1 cellular context compared by ENCODE assay signal in genomic region chr5:6714221-6715041, GRCh38.
TF ChIP-seq lines count a peak whose summit lies in the region.

No MANE protein-coding gene starts in this region.

TF ChIP-seq in K562, 482 proteins besides CTCF, POLR2A, EP300 and RAD21 (continued from another document):
- no peak for TF ChIP-seq RNF219 (CRISPR knock-in tag; IDR thresholded peaks at IDR 0.05)
- no peak for TF ChIP-seq ZNF408 (CRISPR knock-in tag; IDR thresholded peaks at IDR 0.05; ENCODE audit: low read depth)
- no peak for TF ChIP-seq CREB1 (IDR thresholded peaks at IDR 0.05)
- TF ChIP-seq CREB1 (CRISPR knock-in tag; IDR thresholded peaks at IDR 0.05), result no peak
- TF ChIP-seq SETDB1 (IDR thresholded peaks at IDR 0.05; ENCODE audit: low read length), result no peak
- no peak for TF ChIP-seq RREB1 (CRISPR knock-in tag; IDR thresholded peaks at IDR 0.05)
- TF ChIP-seq RBFOX2 (IDR thresholded peaks at IDR 0.05; ENCODE audit: low read depth, low read length), result peak; percentile 48
- TF ChIP-seq FOSL1 (tag; conservative IDR thresholded peaks at IDR 0.05), result no peak
- no peak for TF ChIP-seq NR0B1 (IDR thresholded peaks at IDR 0.05; ENCODE audit: partially characterized antibody)
- no peak for TF ChIP-seq SFPQ (IDR thresholded peaks at IDR 0.05; ENCODE audit: low read depth, low read length)
- TF ChIP-seq PRMT5 (CRISPR knock-in tag; IDR thresholded peaks at IDR 0.05), result no peak
- peak; percentile 25; the same call in 1 of the 2 replicates for TF ChIP-seq ZFX (CRISPR knock-in tag; IDR thresholded peaks at IDR 0.05)
- no peak for TF ChIP-seq HOXB6 (CRISPR knock-in tag; IDR thresholded peaks at IDR 0.05; ENCODE audit: borderline replicate concordance)
- TF ChIP-seq PHF8 (IDR thresholded peaks at IDR 0.05; ENCODE audit: borderline replicate concordance, low read length), result peak; percentile 17; the same call in 1 of the 2 replicates
- TF ChIP-seq MBD2 (IDR thresholded peaks at IDR 0.05; ENCODE audit: borderline replicate concordance, low read depth), result no peak
- no peak for TF ChIP-seq ZBTB5 (IDR thresholded peaks at IDR 0.05)
- TF ChIP-seq HDAC6 (IDR thresholded peaks at IDR 0.05; ENCODE audit: low read depth, low read length), result no peak
- no peak for TF ChIP-seq GTF3C2 (IDR thresholded peaks at IDR 0.05; ENCODE audit: borderline replicate concordance, extremely low read depth, insufficient read length)
- TF ChIP-seq SIN3B (IDR thresholded peaks at IDR 0.05; ENCODE audit: low read depth), result peak; percentile 37; the same call in 1 of the 2 replicates
- TF ChIP-seq ELF4 (CRISPR knock-in tag; IDR thresholded peaks at IDR 0.05), result no peak
- peak; percentile 62; the same call in 1 of the 2 replicates for TF ChIP-seq CXXC5 (CRISPR knock-in tag; IDR thresholded peaks at IDR 0.05)
- no peak for TF ChIP-seq ZNF830 (CRISPR knock-in tag; IDR thresholded peaks at IDR 0.05)
- no peak for TF ChIP-seq CEBPB (tag; IDR thresholded peaks at IDR 0.05)
- TF ChIP-seq CTCFL (IDR thresholded peaks at IDR 0.05; ENCODE audit: borderline replicate concordance, insufficient read depth, low read depth, low read length, poor library complexity, severe bottlenecking), result no peak
- TF ChIP-seq ZBTB1 (CRISPR knock-in tag; IDR thresholded peaks at IDR 0.05; ENCODE audit: borderline replicate concordance, low read depth), result no peak
- peak; percentile 42 for TF ChIP-seq VEZF1 (CRISPR knock-in tag; IDR thresholded peaks at IDR 0.05)
- no peak for TF ChIP-seq GABPB2 (CRISPR knock-in tag; conservative IDR thresholded peaks at IDR 0.05)
- TF ChIP-seq NR4A1 (CRISPR knock-in tag; IDR thresholded peaks at IDR 0.05), result no peak
- no peak for TF ChIP-seq NR4A1 (tag; IDR thresholded peaks at IDR 0.05)
TF ChIP-seq in K562: peak in this region for 24.
